19 cellular contexts compared by ENCODE assay signal in genomic region chr6:20128018-20128417, GRCh38.
DNase-seq lines count a peak whose midpoint lies in the region; ATAC-seq, FAIRE-seq and TF ChIP-seq lines count a peak whose summit lies in the region.
"Had no signal": no experiment of that assay in that cellular context is flagged by ENCODE, and none has a peak within 500 bp of the region (broad histone marks: within the 10 kb centered on the region; RNA-seq: fewer than 3 reads in every experiment).

No MANE protein-coding gene starts in this region.

- H2BK120ac ChIP-seq in neuronal stem cell (ENCODE audit: low read depth, low read length), result no peak overlapping the region
- H2BK120ac ChIP-seq in mesendoderm (ENCODE audit: low read depth, low read length), result no peak overlapping the region

- H3K4me2 ChIP-seq in HepG2 (ENCODE audit: low read depth, low read length), result no peak overlapping the region
- H3K4me2 ChIP-seq in neuronal stem cell (ENCODE audit: insufficient read depth, low read length, poor library complexity, severe bottlenecking), result no peak overlapping the region
- H3K4me2 ChIP-seq in mesendoderm (ENCODE audit: low read length), result no peak overlapping the region

- intact Hi-C loops in right lobe of liver (cut with DNase I) (no loop called here), HepG2 (cut with micrococcal nuclease; ENCODE audit: unreplicated experiment) (no loop called here)
- intact Hi-C loops in activated T-helper 2 cell treated with anti-CD3 and anti-CD28 coated beads, Interferon-gamma antibody, Interleukin-2, Interleukin-4, amounts not matched to agents 10 μg/mL and 5 μg/mL and 100 μg/mL, durations not matched to agents 14 hours and 24 hours and 36 hours (cut with micrococcal nuclease), result no loop called here

- no peak overlapping the region for H3K4me3 Mint-ChIP-seq in activated T-helper 2 cell treated with anti-CD3 and anti-CD28 coated beads, Interferon-gamma antibody, Interleukin-2, Interleukin-4, amounts not matched to agents 10 μg/mL and 5 μg/mL and 100 μg/mL, durations not matched to agents 14 hours and 24 hours and 36 hours (ENCODE audit: low read depth)
- H3K4me3 Mint-ChIP-seq in activated CD8-positive, alpha-beta memory T cell treated with anti-CD3 and anti-CD28 coated beads, Interleukin-2, amount 10 ng/mL, durations not matched to agents 7 days and 5 days, result no peak overlapping the region
- H3K4me3 Mint-ChIP-seq: CD4-positive, CD25-positive, alpha-beta regulatory T cell; CD8-positive, alpha-beta memory T cell; H9; IgD-negative memory B cell had no signal

- H3K36me3 ChIP-seq in right lobe of liver (no peaks in the 10 kb centered on the region), HepG2 (replicated peaks in 1 of 2; ENCODE audit: control insufficient read depth in 1 of 2, insufficient read depth in 2 of 2, low read length in 2 of 2) (no peaks in the 10 kb centered on the region), neuronal stem cell (replicated peaks in 1 of 2; ENCODE audit: control insufficient read depth in 2 of 2, insufficient read depth in 2 of 2, low read length in 2 of 2) (peaks cover 0 to 42% of the 10 kb centered on the region in 2 donors), mesendoderm (ENCODE audit: control insufficient read depth, insufficient read depth, low read length) (no peaks in the 10 kb centered on the region)
- H3K36me3 ChIP-seq: BE2C had no signal

- H3K79me2 ChIP-seq in HepG2 (ENCODE audit: insufficient read depth, low read length), result no peaks in the 10 kb centered on the region
- no peaks in the 10 kb centered on the region for H3K79me2 ChIP-seq in mesendoderm (ENCODE audit: control insufficient read depth, insufficient read depth, low read length)

- H3K9me3 Mint-ChIP-seq in activated T-helper 2 cell treated with anti-CD3 and anti-CD28 coated beads, Interferon-gamma antibody, Interleukin-2, Interleukin-4, amounts not matched to agents 10 μg/mL and 5 μg/mL and 100 μg/mL, durations not matched to agents 14 hours and 24 hours and 36 hours, result no peaks in the 10 kb centered on the region
- no peaks in the 10 kb centered on the region for H3K9me3 Mint-ChIP-seq in activated CD8-positive, alpha-beta memory T cell treated with anti-CD3 and anti-CD28 coated beads, Interleukin-2, amount 10 ng/mL, durations not matched to agents 7 days and 5 days (ENCODE audit: low read depth)
- H3K9me3 Mint-ChIP-seq: CD4-positive, CD25-positive, alpha-beta regulatory T cell; CD8-positive, alpha-beta memory T cell; H9 had no signal

- H3K18ac ChIP-seq in neuronal stem cell (ENCODE audit: low read length) (no peak overlapping the region), mesendoderm (ENCODE audit: low read length) (no peak overlapping the region)

- H3K27ac ChIP-seq in right lobe of liver (peak overlapping the region in 2 of 3 donors; percentile 90 to 97), HepG2 (ENCODE audit: extremely low read length, insufficient read depth, low read length) (no peak overlapping the region), neuronal stem cell (replicated peaks; ENCODE audit: low read length) (no peak overlapping the region), mesendoderm (ENCODE audit: low read depth, low read length) (no peak overlapping the region)

- no peak overlapping the region for H2BK5ac ChIP-seq in neuronal stem cell (ENCODE audit: low read length)
- no peak overlapping the region for H2BK5ac ChIP-seq in mesendoderm (ENCODE audit: low read length)

- H3K4me1 Mint-ChIP-seq in activated T-helper 2 cell treated with anti-CD3 and anti-CD28 coated beads, Interferon-gamma antibody, Interleukin-2, Interleukin-4, amounts not matched to agents 10 μg/mL and 5 μg/mL and 100 μg/mL, durations not matched to agents 14 hours and 24 hours and 36 hours (ENCODE audit: low read depth), result peaks cover 8% of the 10 kb centered on the region
- H3K4me1 Mint-ChIP-seq in activated CD8-positive, alpha-beta memory T cell treated with anti-CD3 and anti-CD28 coated beads, Interleukin-2, amount 10 ng/mL, durations not matched to agents 7 days and 5 days, result peaks cover 5% of the 10 kb centered on the region

- H4K20me1 ChIP-seq in HepG2 (ENCODE audit: insufficient read depth, low read length), result no peaks in the 10 kb centered on the region

- H2BK12ac ChIP-seq in neuronal stem cell (ENCODE audit: low read length), result peak overlapping the region; percentile 58

- no peak for FAIRE-seq in HepG2 (lab: Jason Lieb, UNC)
- FAIRE-seq: A204.1, D721Med, G401.6, GM19239, H1, HTR-8/SVneo had no signal

- no peaks in the 10 kb centered on the region for H3K27me3 Mint-ChIP-seq in activated T-helper 2 cell treated with anti-CD3 and anti-CD28 coated beads, Interferon-gamma antibody, Interleukin-2, Interleukin-4, amounts not matched to agents 10 μg/mL and 5 μg/mL and 100 μg/mL, durations not matched to agents 14 hours and 24 hours and 36 hours (ENCODE audit: low read depth)
- no peaks in the 10 kb centered on the region for H3K27me3 Mint-ChIP-seq in activated CD8-positive, alpha-beta memory T cell treated with anti-CD3 and anti-CD28 coated beads, Interleukin-2, amount 10 ng/mL, durations not matched to agents 7 days and 5 days
- H3K27me3 Mint-ChIP-seq: CD4-positive, CD25-positive, alpha-beta regulatory T cell; CD8-positive, alpha-beta memory T cell; IgD-negative memory B cell had no signal

- H3K14ac ChIP-seq in neuronal stem cell (ENCODE audit: low read length), result no peak overlapping the region

- no peak overlapping the region for H4K8ac ChIP-seq in neuronal stem cell (ENCODE audit: low read depth, low read length)
- H4K8ac ChIP-seq in mesendoderm (ENCODE audit: low read depth, low read length), result no peak overlapping the region

- H3K27me3 ChIP-seq in right lobe of liver (no peaks in the 10 kb centered on the region), HepG2 (ENCODE audit: control insufficient read depth in 1 of 2, insufficient read depth in 2 of 2, low read length in 2 of 2) (peaks cover 0 to 12% of the 10 kb centered on the region in 2 experiments; a peak in 1 of 5 replicates), neuronal stem cell (ENCODE audit: control insufficient read depth in 3 of 3, insufficient read depth in 3 of 3, low read depth in 1 of 3, low read length in 3 of 3) (no peaks in the 10 kb centered on the region), mesendoderm (ENCODE audit: insufficient read depth, low read length, poor library complexity) (no peaks in the 10 kb centered on the region)

- no peak overlapping the region for H2AFZ ChIP-seq in HepG2 (ENCODE audit: low read length)
- H2AFZ ChIP-seq in neuronal stem cell (ENCODE audit: low read length), result no peak overlapping the region

- no peaks in the 10 kb centered on the region for H3K79me1 ChIP-seq in neuronal stem cell (ENCODE audit: low read depth, low read length)
- no peaks in the 10 kb centered on the region for H3K79me1 ChIP-seq in mesendoderm (ENCODE audit: low read length)

- H3K4ac ChIP-seq in neuronal stem cell (ENCODE audit: low read length) (no peak overlapping the region), mesendoderm (ENCODE audit: low read depth, low read length) (no peak overlapping the region)

- H3K56ac ChIP-seq in mesendoderm (ENCODE audit: low read length), result no peak overlapping the region

- peak overlapping the region; percentile 23 for H3K27ac Mint-ChIP-seq in activated T-helper 2 cell treated with anti-CD3 and anti-CD28 coated beads, Interferon-gamma antibody, Interleukin-2, Interleukin-4, amounts not matched to agents 10 μg/mL and 5 μg/mL and 100 μg/mL, durations not matched to agents 14 hours and 24 hours and 36 hours
- no peak overlapping the region for H3K27ac Mint-ChIP-seq in activated CD8-positive, alpha-beta memory T cell treated with anti-CD3 and anti-CD28 coated beads, Interleukin-2, amount 10 ng/mL, durations not matched to agents 7 days and 5 days
- H3K27ac Mint-ChIP-seq: CD4-positive, CD25-positive, alpha-beta regulatory T cell; H9 had no signal

- 58% methylated on average over 3 of the region's 3 CpGs for whole genome bisulfite sequencing in right lobe of liver (ENCODE audit: insufficient coverage, low coverage, low lambda C conversion rate, missing lambda C conversion rate)
- 17% methylated on average over 3 of the region's 3 CpGs for WGBS in HepG2 (ENCODE audit: low lambda C conversion rate)
- no CpG with 5 or more reads among the region's 3 CpGs for WGBS in neuronal stem cell (ENCODE audit: extremely low coverage in 2 of 2, insufficient read length in 2 of 2, insufficient replicate concordance in 1 of 2), 2 donors
- WGBS in mesendoderm (ENCODE audit: extremely low coverage, insufficient coverage, low lambda C conversion rate), result no CpG with 5 or more reads among the region's 3 CpGs

- H3K9ac ChIP-seq in HepG2 (ENCODE audit: insufficient read depth, low read depth, low read length) (no peak overlapping the region), neuronal stem cell (ENCODE audit: low read depth, low read length, poor library complexity) (no peak overlapping the region), mesendoderm (ENCODE audit: low read length) (no peak overlapping the region)

- POLR2A ChIA-PET in HepG2 (lab: Yijun Ruan, JAX), result no interaction called here

- H3K23ac ChIP-seq in neuronal stem cell (ENCODE audit: low read depth, low read length, poor library complexity), result no peak overlapping the region
- H3K23ac ChIP-seq in mesendoderm (ENCODE audit: low read length), result no peak overlapping the region

- no peak for DNase-seq in right lobe of liver
- no peak for DNase-seq in HepG2 (ENCODE audit: low spot score)
- no peak for DNase-seq in activated T-helper 2 cell treated with anti-CD3 and anti-CD28 coated beads, Interferon-gamma antibody, Interleukin-2, Interleukin-4, amounts not matched to agents 10 μg/mL and 5 μg/mL and 100 μg/mL, durations not matched to agents 14 hours and 24 hours and 36 hours (ENCODE audit: low spot score)
- no peak for DNase-seq in neuronal stem cell (ENCODE audit: low spot score)
- DNase-seq in activated CD8-positive, alpha-beta memory T cell treated with anti-CD3 and anti-CD28 coated beads, Interleukin-2, amount 10 ng/mL, durations not matched to agents 7 days and 5 days, result no peak
- no peak for DNase-seq in mesendoderm
- DNase-seq: CD8-positive, alpha-beta memory T cell had no signal

- TF ChIP-seq POLR2A in right lobe of liver (IDR thresholded peaks at IDR 0.05), result no peak
- no peak for TF ChIP-seq POLR2A in HepG2 (IDR thresholded peaks at IDR 0.05; ENCODE audit: insufficient read depth in 1 of 2, low read depth in 2 of 2, low read length in 2 of 2)

- BruUV-seq in HepG2 (replicated peaks; lab: Mats Ljungman, UMichigan), result no TSS peak

- H4K5ac ChIP-seq in mesendoderm (ENCODE audit: low read length), result no peak overlapping the region

- no peak for TF ChIP-seq CTCF in right lobe of liver (IDR thresholded peaks at IDR 0.05)
- TF ChIP-seq CTCF in HepG2 (CRISPR knock-in tag; IDR thresholded peaks at IDR 0.05), result no peak

- H3K9me3 ChIP-seq in right lobe of liver, result no peaks in the 10 kb centered on the region
- no peaks in the 10 kb centered on the region for H3K9me3 ChIP-seq in HepG2 (ENCODE audit: low read length)
- no peaks in the 10 kb centered on the region for H3K9me3 ChIP-seq in neuronal stem cell (replicated peaks in 1 of 2; ENCODE audit: control insufficient read depth in 2 of 2, insufficient read depth in 1 of 2, low read depth in 1 of 2, low read length in 2 of 2)
- H3K9me3 ChIP-seq: BE2C, Caco-2 had no signal

- H2BK15ac ChIP-seq in neuronal stem cell (ENCODE audit: low read length), result no peak overlapping the region
- H2BK15ac ChIP-seq in mesendoderm (replicated peaks; ENCODE audit: low read depth), result no peak overlapping the region

- in situ Hi-C loops in HepG2 (cut with HindIII; ENCODE audit: extremely low pct_ligation_motif_present, low pct_unique_long_range_greater_than_20kb), result loop anchor here (5.0 kb wide), 1 partner anchor 36 kb away; no protein-coding TSS in a partner anchor

- peaks cover 59% of the 10 kb centered on the region for H3K36me3 Mint-ChIP-seq in activated T-helper 2 cell treated with anti-CD3 and anti-CD28 coated beads, Interferon-gamma antibody, Interleukin-2, Interleukin-4, amounts not matched to agents 10 μg/mL and 5 μg/mL and 100 μg/mL, durations not matched to agents 14 hours and 24 hours and 36 hours (ENCODE audit: low read depth)
- peaks cover 11% of the 10 kb centered on the region for H3K36me3 Mint-ChIP-seq in activated CD8-positive, alpha-beta memory T cell treated with anti-CD3 and anti-CD28 coated beads, Interleukin-2, amount 10 ng/mL, durations not matched to agents 7 days and 5 days

- TF ChIP-seq RAD21 in HepG2 (CRISPR knock-in tag; IDR thresholded peaks at IDR 0.05), result no peak

- no peak overlapping the region for H2AK5ac ChIP-seq in neuronal stem cell (ENCODE audit: low read depth, low read length)
- no peak overlapping the region for H2AK5ac ChIP-seq in mesendoderm (ENCODE audit: low read length)

- TF ChIP-seq EP300 in HepG2 (IDR thresholded peaks at IDR 0.05; ENCODE audit: low read depth in 2 of 2, low read length in 2 of 2), result no peak
- no peak for TF ChIP-seq EP300 in HepG2 (CRISPR knock-in tag; IDR thresholded peaks at IDR 0.05; ENCODE audit: borderline replicate concordance)

- no peak overlapping the region for H4K91ac ChIP-seq in neuronal stem cell (ENCODE audit: low read depth, low read length, poor library complexity)

- ATAC-seq in right lobe of liver (no peak), HepG2 (no peak), HG03196 (IDR thresholded peaks at IDR 0.05; ENCODE audit: unreplicated experiment) (no peak)
- ATAC-seq in activated CD8-positive, alpha-beta memory T cell treated with anti-CD3 and anti-CD28 coated beads, Interleukin-2, amount 10 ng/mL, durations not matched to agents 7 days and 5 days, result no peak

- H3K4me1 ChIP-seq in right lobe of liver (peaks cover 0 to 12% (median 1%) of the 10 kb centered on the region in 4 donors), HepG2 (ENCODE audit: insufficient read depth, low read length) (peaks cover 15% of the 10 kb centered on the region), neuronal stem cell (ENCODE audit: control insufficient read depth in 2 of 2, insufficient read depth in 1 of 2, low read depth in 1 of 2, low read length in 2 of 2) (peaks cover 0 to 3% of the 10 kb centered on the region in 2 donors), mesendoderm (ENCODE audit: control insufficient read depth, low read depth, low read length) (peaks cover 2% of the 10 kb centered on the region)

- H3K4me3 ChIP-seq in right lobe of liver (no peak overlapping the region), HepG2 (replicated peaks in 1 of 3; ENCODE audit: insufficient read depth in 1 of 3, low read depth in 2 of 3, low read length in 3 of 3) (no peak overlapping the region), neuronal stem cell (ENCODE audit: low read length in 2 of 2) (no peak overlapping the region), mesendoderm (ENCODE audit: low read length) (no peak overlapping the region)

- CTCF ChIA-PET in HepG2 (lab: Yijun Ruan, JAX; ENCODE audit: low intra/inter-chr PET ratio, low total read pairs), result interaction anchor here (1.5 kb wide), 1 partner anchor 36 kb away, joined by 10 read pairs; no protein-coding TSS in a partner anchor
- CTCF ChIA-PET in activated CD8-positive, alpha-beta memory T cell treated with anti-CD3 and anti-CD28 coated beads, Interleukin-2, amount 10 ng/mL, durations not matched to agents 7 days and 5 days (lab: Charles Lee), result interaction anchor here (0.9 to 2.6 kb wide), 2 partner anchors 13 to 80 kb away, joined by 3 to 18 read pairs; no protein-coding TSS in a partner anchor

Comparison
In these comparisons a context has a peak if more than half of its experiments do, and no peak if none do; other contexts are left out.
1. H3K27ac ChIP-seq: peak in right lobe of liver (2 of 3); none in HepG2 (single experiment), neuronal stem cell (single experiment) and mesendoderm (single experiment).